Comparison of ENCODE assay signal across 14 cellular contexts in the genomic region with DNA sequence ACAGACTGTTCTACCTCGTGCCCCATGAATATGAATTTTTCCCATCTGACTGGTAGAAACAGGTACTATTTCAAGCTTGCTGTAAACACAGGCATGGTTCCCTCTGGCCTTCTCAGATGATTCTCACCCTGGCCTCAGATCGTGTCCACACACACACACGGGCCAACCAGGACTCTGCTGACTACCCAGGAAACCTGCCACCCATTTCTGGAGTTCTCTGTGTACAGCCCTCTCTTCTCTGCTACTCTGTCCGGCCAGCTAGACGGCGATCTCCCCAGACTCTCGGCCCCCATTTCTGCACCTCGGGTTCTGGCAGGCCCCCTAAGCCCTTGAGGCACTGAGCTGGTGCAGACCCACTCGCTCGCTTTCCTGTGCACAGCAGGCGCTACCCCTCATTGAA.
"Had no signal": no experiment of that assay in that cellular context is flagged by ENCODE, and none has a peak within 500 bp of the region (broad histone marks: within the 10 kb centered on the region; RNA-seq: fewer than 3 reads in every experiment).

No MANE protein-coding gene starts in this region.

- H3K27me3 ChIP-seq: ascending aorta, right lobe of liver, stomach had no signal

- H3K4me1 Mint-ChIP-seq: natural killer cell had no signal

- ATAC-seq: activated naive CD4-positive, alpha-beta T cell treated with anti-CD3 and anti-CD28 coated beads, Interleukin-2, amount 50 U/mL, for 72 hours; natural killer cell; right lobe of liver; T-cell had no signal

- DNase-seq: activated CD4-positive, alpha-beta T cell treated with anti-CD3 and anti-CD28 coated beads, Interleukin-2, amount 50 U/mL, for 48 hours; activated effector memory CD4-positive, alpha-beta T cell treated with Interleukin-2 at 50 U/mL for 16 hours; hypothalamus; kidney; mesenchymal stem cell; natural killer cell; right lobe of liver; stimulated activated CD4-positive, alpha-beta T cell treated with anti-CD3 and anti-CD28 coated beads, Interleukin-1b, Interleukin-23, amount 100 ng/mL, for 48 hours; stomach; T-cell; T1000 had no signal

- H3K4me3 ChIP-seq: ascending aorta, right lobe of liver, stomach had no signal

- H3K27ac ChIP-seq: ascending aorta, right lobe of liver, VCaP had no signal

- H3K36me3 Mint-ChIP-seq: activated naive CD4-positive, alpha-beta T cell treated with anti-CD3 and anti-CD28 coated beads, Interleukin-2, amount 50 U/mL, for 72 hours; natural killer cell had no signal

- H3K9me3 ChIP-seq: ascending aorta, right lobe of liver, stomach had no signal

- H3K27ac Mint-ChIP-seq: activated naive CD4-positive, alpha-beta T cell treated with anti-CD3 and anti-CD28 coated beads, Interleukin-2, amount 50 U/mL, for 72 hours; natural killer cell; T-cell had no signal

- H3K4me3 Mint-ChIP-seq: natural killer cell, T-cell had no signal

- H3K27me3 Mint-ChIP-seq: T-cell had no signal

- H3K4me1 ChIP-seq: ascending aorta, right lobe of liver, stomach had no signal
